In genomic region chr1:7326366-7326765, GRCh38 we compare ENCODE assay signal across 19 cellular contexts.
"Had no signal": no experiment of that assay in that cellular context is flagged by ENCODE, and none has a peak within 500 bp of the region (broad histone marks: within the 10 kb centered on the region; RNA-seq: fewer than 3 reads in every experiment).

No MANE protein-coding gene starts in this region.

- H3K27ac ChIP-seq: foreskin keratinocyte, neutrophil, right atrium auricular region, sigmoid colon, skin epidermis, stomach, thoracic aorta, transverse colon had no signal

- H3K9me3 ChIP-seq: mucosa of descending colon, neutrophil, right atrium auricular region, sigmoid colon, thoracic aorta, transverse colon had no signal

- H3K36me3 ChIP-seq: neutrophil, right atrium auricular region, sigmoid colon, stomach, thoracic aorta, transverse colon had no signal

- ATAC-seq: effector memory CD8-positive, alpha-beta T cell; foreskin keratinocyte; left ventricle myocardium superior; mucosa of descending colon; naive thymus-derived CD8-positive, alpha-beta T cell had no signal

- H3K4me3 ChIP-seq: mucosa of descending colon, right atrium auricular region, sigmoid colon, skin epidermis, stomach, thoracic aorta, transverse colon had no signal

- H3K27me3 ChIP-seq: neutrophil, right atrium auricular region, sigmoid colon, transverse colon had no signal

- DNase-seq: effector memory CD8-positive, alpha-beta T cell; erythroblast; immature natural killer cell; kidney; left cardiac atrium; left ventricle myocardium superior; mammary epithelial cell; mucosa of descending colon; naive thymus-derived CD8-positive, alpha-beta T cell; sigmoid colon; stimulated activated naive CD4-positive, alpha-beta T cell; stomach; substantia nigra; transverse colon had no signal
